Comparison of ENCODE assay signal across 9 cellular contexts in the genomic region with DNA sequence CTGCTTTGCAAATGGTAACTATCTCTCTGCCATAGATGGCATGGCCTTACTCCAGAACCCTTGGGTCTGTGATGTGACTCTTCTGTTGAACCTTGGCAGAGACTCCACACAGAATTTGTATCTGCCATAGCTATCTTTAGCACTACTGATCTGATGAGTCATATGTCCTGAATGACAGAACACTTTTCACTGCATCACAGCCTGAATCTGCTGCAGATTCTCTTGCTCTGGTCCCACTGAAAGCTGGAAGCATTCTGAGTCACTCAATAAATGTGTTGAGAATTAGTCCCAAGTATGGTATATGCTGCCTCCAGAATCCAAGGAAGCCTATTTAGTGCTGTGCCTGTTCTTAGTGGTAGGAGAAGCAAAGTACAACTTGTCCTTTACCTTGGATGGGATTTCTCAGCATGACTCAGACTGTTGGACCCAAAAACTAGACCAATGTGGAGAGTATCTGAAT. TPM values are rescaled to one million over a fixed set of nuclear protein-coding genes. Genes with fewer than 3 reads are reported as not detected.
DNase-seq lines count a peak whose midpoint lies in the region; ATAC-seq and TF ChIP-seq lines count a peak whose summit lies in the region.
"Had no signal": no experiment of that assay in that cellular context is flagged by ENCODE, and none has a peak within 500 bp of the region (broad histone marks: within the 10 kb centered on the region; RNA-seq: fewer than 3 reads in every experiment).

No MANE protein-coding gene starts in this region.

- DNase-seq in adrenal gland = peak; percentile 20 to 63 (median 39)
- DNase-seq in myocyte (ENCODE audit: low read depth) = peak; percentile 85
- DNase-seq in HuH-7 (ENCODE audit: low spot score) = no peak
- DNase-seq in germinal center (ENCODE audit: low spot score) = no peak
- no peak for DNase-seq in ecto neural progenitor cell (ENCODE audit: low spot score)
- no peak for DNase-seq in NCI-H774 (lab: John Stamatoyannopoulos, UW)
- DNase-seq: upper lobe of left lung had no signal

- H3K4me3 ChIP-seq in adrenal gland = no peak overlapping the region
- H3K4me3 ChIP-seq: upper lobe of left lung had no signal

- no peak for TF ChIP-seq CTCF in adrenal gland (IDR thresholded peaks at IDR 0.05)

- peaks cover 0 to 3% of the 10 kb centered on the region in 2 donors for H3K4me1 ChIP-seq in adrenal gland (replicated peaks in 1 of 2)

- TF ChIP-seq POLR2A in adrenal gland (IDR thresholded peaks at IDR 0.05) = no peak

- H3K36me3 ChIP-seq in adrenal gland (replicated peaks in 1 of 2) = no peaks in the 10 kb centered on the region
- H3K36me3 ChIP-seq: upper lobe of left lung had no signal

- H3K27ac ChIP-seq in adrenal gland = peak overlapping the region in 1 of 5 donors; percentile 59
- H3K27ac ChIP-seq: upper lobe of left lung had no signal

- no peaks in the 10 kb centered on the region for H3K9me3 ChIP-seq in adrenal gland (replicated peaks in 1 of 3)
- H3K9me3 ChIP-seq: upper lobe of left lung had no signal

- ATAC-seq in GM18508 (IDR thresholded peaks at IDR 0.05; ENCODE audit: insufficient read depth, unreplicated experiment) (peak; percentile 83), HG02884 (IDR thresholded peaks at IDR 0.05; ENCODE audit: unreplicated experiment) (peak; percentile 92)

- H3K27me3 ChIP-seq in adrenal gland = no peaks in the 10 kb centered on the region
- H3K27me3 ChIP-seq: upper lobe of left lung had no signal

- intact Hi-C loops in adrenal gland (cut with DNase I) = no loop called here

RNA-seq across cellular contexts. Expression of a gene that starts 39.5 kb away (rescaled TPM):
- total RNA-seq in adrenal gland (under 1 TPM in 5 of 8 donors, not detected in 3; 0.15 to 0.48 (median 0.21) TPM), myocyte (970 and 2,203 TPM in 2 replicates)
- 1 to 10 TPM in 2 of 3 donors, under 1 TPM in 1; 0.40 to 2.3 (median 1.5) TPM for polyA plus RNA-seq in adrenal gland
- polyA plus RNA-seq in myocyte (2012) = 1,024 TPM

Comparison
In these comparisons a context has a peak if more than half of its experiments do, and no peak if none do; other contexts are left out.
1. DNase-seq: peak in adrenal gland (7 of 7) and myocyte (single experiment); none in HuH-7 (single experiment), germinal center (single experiment), ecto neural progenitor cell (single experiment) and NCI-H774 (single experiment).
2. RNA of a gene that starts 39.5 kb away (total RNA-seq): 970 to 2,203 TPM in myocyte; 0.15 to 0.48 TPM in adrenal gland; every median in the first group is over 100 times any median in the second.